11 cellular contexts compared by ENCODE assay signal in the genomic region with DNA sequence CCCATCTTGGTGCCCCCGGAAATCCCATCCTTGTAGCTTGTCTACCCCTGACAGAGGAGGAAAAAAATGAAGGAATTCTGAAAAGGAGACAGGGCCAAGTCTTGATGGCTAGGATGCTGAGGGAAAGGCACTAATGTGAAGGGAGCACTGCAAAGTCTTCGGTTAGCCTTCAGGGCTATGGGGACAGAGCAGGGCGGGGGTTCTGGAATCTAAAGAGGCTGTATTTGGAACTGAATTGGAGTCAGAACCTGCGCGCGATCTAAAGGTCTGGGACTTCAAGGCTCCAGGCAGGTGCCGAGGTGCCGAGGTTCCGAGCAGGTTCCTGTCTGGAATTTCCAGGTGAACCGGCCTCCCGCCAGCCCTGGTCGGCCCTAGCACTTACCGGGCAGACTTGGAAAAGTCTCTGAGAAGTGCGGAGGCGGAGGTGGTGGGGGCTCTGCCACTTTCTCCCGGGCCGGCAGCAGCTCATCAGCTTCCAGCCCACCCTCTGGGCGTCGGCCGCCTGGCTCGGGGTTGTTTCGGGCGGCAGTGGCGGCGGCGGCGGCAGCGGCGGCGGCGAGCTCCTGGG. TPM values are rescaled to one million over a fixed set of nuclear protein-coding genes. Genes with fewer than 3 reads are reported as not detected.
DNase-seq lines count a peak whose midpoint lies in the region; ATAC-seq and TF ChIP-seq lines count a peak whose summit lies in the region.
"Had no signal": no experiment of that assay in that cellular context is flagged by ENCODE, and none has a peak within 500 bp of the region (broad histone marks: within the 10 kb centered on the region; RNA-seq: fewer than 3 reads in every experiment).

No MANE protein-coding gene starts in this region.

- H3K4me3 ChIP-seq in iPS-20b (ENCODE audit: low read length) = peak overlapping the region; percentile 59; the same call in 1 of the 2 replicates
- peak overlapping the region; percentile 46 for H3K4me3 ChIP-seq in smooth muscle cell

- WGBS in smooth muscle cell (ENCODE audit: low lambda C conversion rate) = 10% methylated on average over 28 of the region's 31 CpGs

- no peaks in the 10 kb centered on the region for H3K9me3 ChIP-seq in iPS-20b (ENCODE audit: insufficient read depth, low read depth, low read length)
- no peaks in the 10 kb centered on the region for H3K9me3 ChIP-seq in smooth muscle cell (replicated peaks; ENCODE audit: low read depth)

- ATAC-seq in HG03469 (IDR thresholded peaks at IDR 0.05; ENCODE audit: unreplicated experiment) (no peak), GM21526 (IDR thresholded peaks at IDR 0.05; ENCODE audit: low FRiP score, unreplicated experiment) (no peak)

- H3K27ac ChIP-seq in VCaP = peak overlapping the region; percentile 18; the same call in 1 of the 2 replicates
- no peak overlapping the region for H3K27ac ChIP-seq in iPS-20b (ENCODE audit: low read length)
- no peak overlapping the region for H3K27ac ChIP-seq in smooth muscle cell (ENCODE audit: low read depth)
- H3K27ac ChIP-seq: 22Rv1 had no signal

- H3K4me1 ChIP-seq in iPS-20b (ENCODE audit: insufficient read depth, low read length) (0 out of 2 replicates have a peak, but pooled peaks cover 3% of the 10 kb centered on the region), smooth muscle cell (ENCODE audit: low read depth) (peaks cover 6% of the 10 kb centered on the region)

- H3K36me3 ChIP-seq in iPS-20b (ENCODE audit: insufficient read depth, low read depth, low read length) (no peaks in the 10 kb centered on the region), smooth muscle cell (ENCODE audit: low read depth) (no peaks in the 10 kb centered on the region)

- H3K4me2 ChIP-seq in smooth muscle cell = peak overlapping the region; percentile 88

- peak; percentile 61 for DNase-seq in DMS 273 (lab: John Stamatoyannopoulos, UW; ENCODE audit: unreplicated experiment)
- DNase-seq in DMS 273 treated with DMSO at 0.1 percent for 48 hours (lab: John Stamatoyannopoulos, UW) = no peak
- no peak for DNase-seq in smooth muscle cell (lab: John Stamatoyannopoulos, UW; ENCODE audit: unreplicated experiment)
- DNase-seq in NCI-H146 (lab: John Stamatoyannopoulos, UW) = no peak
- DNase-seq: effector CD8-positive, alpha-beta T cell; stimulated activated naive CD4-positive, alpha-beta T cell treated with Interleukin-2 at 50 U/mL for 16 hours had no signal

- TF ChIP-seq CTCF in VCaP (conservative IDR thresholded peaks at IDR 0.05) (no peak), smooth muscle cell (IDR thresholded peaks at IDR 0.05; ENCODE audit: borderline replicate concordance, insufficient read depth, poor library complexity, severe bottlenecking) (no peak)

- no peak overlapping the region for H3K9ac ChIP-seq in iPS-20b (ENCODE audit: low read depth, low read length)
- H3K9ac ChIP-seq in smooth muscle cell (ENCODE audit: low read depth) = no peak overlapping the region

- no peaks in the 10 kb centered on the region for H4K20me1 ChIP-seq in smooth muscle cell (ENCODE audit: low read depth)

- H3K27me3 ChIP-seq in iPS-20b (ENCODE audit: insufficient read depth, low read length) = peaks cover 99% of the 10 kb centered on the region
- peaks cover 98% of the 10 kb centered on the region for H3K27me3 ChIP-seq in smooth muscle cell (ENCODE audit: low read depth)

- H2AFZ ChIP-seq in smooth muscle cell (ENCODE audit: low read depth) = no peak overlapping the region

- no peaks in the 10 kb centered on the region for H3F3A ChIP-seq in smooth muscle cell (ENCODE audit: low read depth)

- H3K79me2 ChIP-seq in smooth muscle cell (ENCODE audit: low read depth) = no peaks in the 10 kb centered on the region

RNA-seq across cellular contexts. Expression of gene GBX1, which starts 0.8 kb away (rescaled TPM):
- total RNA-seq in smooth muscle cell = not detected in 2 replicates
- polyA plus RNA-seq in smooth muscle cell = not detected in 2 replicates

RNA-seq across cellular contexts. Expression of gene ASB10, which starts 20.3 kb away (rescaled TPM):
- not detected in 2 replicates for total RNA-seq in smooth muscle cell
- polyA plus RNA-seq in smooth muscle cell = not detected in 2 replicates

RNA-seq across cellular contexts. Expression of gene H2BK1, which starts 43.6 kb away (rescaled TPM):
- total RNA-seq in smooth muscle cell = not detected in 2 replicates
- polyA plus RNA-seq in smooth muscle cell = not detected in 2 replicates
